In the genomic region with DNA sequence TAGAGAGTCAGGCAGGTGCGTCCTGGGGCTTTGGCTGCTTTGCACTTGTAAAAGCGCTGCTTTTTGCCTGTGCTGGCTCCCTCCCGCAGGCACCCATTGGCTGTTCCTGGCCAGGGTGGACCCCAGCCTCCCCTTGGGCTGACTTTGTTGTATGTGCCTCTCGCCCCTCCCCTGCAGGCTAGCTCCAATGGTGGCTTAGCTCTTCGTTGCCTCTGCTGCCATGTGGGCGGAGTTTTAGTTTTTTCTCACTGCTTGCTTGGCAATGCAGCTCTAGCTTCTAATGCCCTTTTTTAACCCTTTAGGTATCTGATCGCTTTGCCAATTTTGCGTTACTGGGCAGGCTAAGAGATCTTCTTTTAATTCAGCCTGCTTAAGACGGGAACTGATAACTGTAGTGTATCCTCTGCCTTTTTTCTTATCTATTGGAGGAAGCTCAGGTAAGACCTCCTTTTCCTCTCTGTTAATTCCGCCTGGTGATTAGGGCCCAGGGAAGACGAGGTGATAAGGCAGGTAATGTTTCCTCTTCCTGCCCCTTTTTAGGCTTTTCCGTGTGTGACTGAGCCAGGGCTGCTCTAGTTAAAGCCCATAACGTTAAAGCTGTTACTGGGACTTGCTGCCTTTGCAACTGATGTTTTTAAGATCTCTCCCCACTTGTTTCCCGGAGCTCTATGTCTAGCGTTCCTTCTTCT, we compare ENCODE assay signal across 8 cellular contexts. TPM values are rescaled to one million over a fixed set of nuclear protein-coding genes. Genes with fewer than 3 reads are reported as not detected.
DNase-seq lines count a peak whose midpoint lies in the region; ATAC-seq, FAIRE-seq and TF ChIP-seq lines count a peak whose summit lies in the region.

No MANE protein-coding gene starts in this region.

- H3K14ac ChIP-seq in H9 (ENCODE audit: insufficient read depth, low read length): no peak overlapping the region; the same call in 1 of the 2 replicates

- H3K9ac ChIP-seq in H9 (ENCODE audit: extremely low read depth, insufficient read length, low read length): peak overlapping the region; percentile 38

- H2BK5ac ChIP-seq in H9 (ENCODE audit: insufficient read length, low read length): no peak overlapping the region

- H2BK20ac ChIP-seq in H9 (ENCODE audit: low read depth, low read length, poor library complexity, severe bottlenecking): no peak overlapping the region

- H3K27me3 ChIP-seq in H9 (ENCODE audit: insufficient read depth, low read length) (no peaks in the 10 kb centered on the region), aorta (ENCODE audit: control insufficient read depth in 1 of 2, insufficient read depth in 2 of 2, low read length in 1 of 2) (peaks cover 0 to 2% of the 10 kb centered on the region in 2 donors)

- H2BK15ac ChIP-seq in H9 (ENCODE audit: low read depth, low read length): no peak overlapping the region

- CTCF ChIA-PET in A549 (lab: Yijun Ruan, JAX): interaction anchor here (1.4 to 1.5 kb wide), 2 partner anchors 9 to 738 kb away, joined by 3 read pairs; a partner anchor contains a TSS
- CTCF ChIA-PET in T-cell (lab: Charles Lee): interaction anchor here in 1 of 2 donors (0.6 kb wide), 1 partner anchor 1128 kb away, joined by 4 read pairs; no protein-coding TSS in a partner anchor

- TF ChIP-seq EP300 in A549 (IDR thresholded peaks at IDR 0.05): no peak

- TF ChIP-seq POLR2A in A549 (IDR thresholded peaks at IDR 0.05; ENCODE audit: low read length): no peak

- H3K9me3 ChIP-seq in A549 (no peaks in the 10 kb centered on the region), H9 (ENCODE audit: control insufficient read depth, low read depth, low read length) (no peaks in the 10 kb centered on the region), aorta (ENCODE audit: control insufficient read depth, low read length) (no peaks in the 10 kb centered on the region)

- H3K4me1 Mint-ChIP-seq in H9 (peaks cover 51 to 53% of the 10 kb centered on the region in 2 experiments), T-cell (peaks cover 22 to 29% (median 27%) of the 10 kb centered on the region in 3 donors)

- H2BK120ac ChIP-seq in H9 (ENCODE audit: low read depth, low read length, poor library complexity, severe bottlenecking): no peak overlapping the region

- H2AFZ ChIP-seq in H9 (ENCODE audit: low read length): peak overlapping the region; percentile 35

- DNase-seq in A549 (ENCODE audit: low read depth in 1 of 2, low spot score in 1 of 2): no peak
- peak; percentile 99 for DNase-seq in H9
- DNase-seq in T-cell: peak in 28 of 34 experiments; percentile 0 to 58 (median 17)
- peak; percentile 58 for DNase-seq in kidney tubule cell (ENCODE audit: low spot score)
- DNase-seq in aorta: no peak
- DNase-seq in LoVo (ENCODE audit: low spot score): no peak
- DNase-seq in GM19240 (ENCODE audit: insufficient read length, low spot score): no peak
- no peak for DNase-seq in GM19238 (ENCODE audit: insufficient read length, low spot score)

- no peaks in the 10 kb centered on the region for H3K36me3 ChIP-seq in aorta (ENCODE audit: control insufficient read depth in 1 of 2, insufficient read depth in 2 of 2, low read length in 1 of 2)

- no peaks in the 10 kb centered on the region for H3K23me2 ChIP-seq in H9 (ENCODE audit: insufficient read length, low read depth, low read length, poor library complexity, severe bottlenecking)

- WGBS in A549 (ENCODE audit: missing lambda C conversion rate): 29% methylated on average over 15 of the region's 15 CpGs
- WGBS in H9 (ENCODE audit: extremely low coverage, insufficient read length, low lambda C conversion rate): no CpG with 5 or more reads among the region's 15 CpGs
- 3 to 7% methylated on average over 15 of the region's 15 CpGs for WGBS in aorta, 2 donors

- H3K4me3 Mint-ChIP-seq in H9: peak overlapping the region; percentile 76 to 83
- peak overlapping the region; percentile 10 to 80 (median 61) for H3K4me3 Mint-ChIP-seq in T-cell

- no peaks in the 10 kb centered on the region for H4K20me1 ChIP-seq in H9 (ENCODE audit: control insufficient read depth, insufficient read depth, insufficient read length)

- no peak for TF ChIP-seq RAD21 in A549 (conservative IDR thresholded peaks at IDR 0.05 in 1 of 2, IDR thresholded peaks at IDR 0.05 in 1 of 2)

- ATAC-seq in A549 (peak in 1 of 2 experiments; percentile 67; a peak in 3 of 6 replicates), T-cell (replicated peaks in 1 of 4) (peak in 3 of 4 experiments; percentile 59 to 96 (median 62)), aorta (ENCODE audit: low FRiP score) (peak; percentile 62)

- H3K4ac ChIP-seq in H9 (ENCODE audit: low read depth, low read length): no peak overlapping the region

- H3K23ac ChIP-seq in H9 (ENCODE audit: insufficient read length, low read depth, low read length): no peak overlapping the region

- H3K79me2 ChIP-seq in H9 (ENCODE audit: insufficient read depth, low read length): no peaks in the 10 kb centered on the region

- H3K4me2 ChIP-seq in A549 (0 out of 3 replicates have a peak overlapping the region, but pooled peaks have one; percentile 12), H9 (ENCODE audit: insufficient read depth, insufficient read length, low read length) (peak overlapping the region; percentile 59)

- TF ChIP-seq CTCF in A549 (IDR thresholded peaks at IDR 0.05) (no peak), H9 (conservative IDR thresholded peaks at IDR 0.05) (no peak)

- H3K4me3 ChIP-seq in A549: no peak overlapping the region
- H3K4me3 ChIP-seq in aorta (ENCODE audit: low read length in 2 of 2): no peak overlapping the region

- H3K27ac ChIP-seq in A549 (no peak overlapping the region), H9 (ENCODE audit: insufficient read length, low read depth, low read length) (no peak overlapping the region), aorta (ENCODE audit: low read depth in 1 of 2, low read length in 2 of 2) (no peak overlapping the region)

- H3K4me1 ChIP-seq in A549 (peaks cover 9% of the 10 kb centered on the region; the same call in 1 of the 3 replicates), H9 (ENCODE audit: insufficient read depth, low read length) (peaks cover 2% of the 10 kb centered on the region; the same call in 1 of the 2 replicates), aorta (ENCODE audit: control insufficient read depth in 1 of 2, insufficient read depth in 2 of 2, low read length in 2 of 2) (peaks cover 0 to 2% of the 10 kb centered on the region in 2 donors)

- H2BK12ac ChIP-seq in H9 (ENCODE audit: insufficient read length, low read depth, low read length): no peak overlapping the region

- H3T11ph ChIP-seq in H9 (ENCODE audit: low read length): no peak overlapping the region

- H3K36me3 Mint-ChIP-seq in H9 (ENCODE audit: insufficient read depth in 1 of 3, low read depth in 3 of 3): no peaks in the 10 kb centered on the region
- no peaks in the 10 kb centered on the region for H3K36me3 Mint-ChIP-seq in T-cell

- no peak overlapping the region for H4K91ac ChIP-seq in H9 (ENCODE audit: insufficient read length, low read depth, low read length)

- H3K27me3 Mint-ChIP-seq in H9 (ENCODE audit: low read depth) (no peaks in the 10 kb centered on the region), T-cell (peaks cover 6 to 21% of the 10 kb centered on the region in 2 donors)

- no peak overlapping the region for H2AK5ac ChIP-seq in H9 (ENCODE audit: insufficient read length, low read length)

- H4K8ac ChIP-seq in H9 (replicated peaks; ENCODE audit: insufficient read length, low read depth, low read length): no peak overlapping the region

- H3K56ac ChIP-seq in H9 (ENCODE audit: insufficient read length, low read depth, low read length): no peak overlapping the region

- no peak overlapping the region for H4K5ac ChIP-seq in H9 (ENCODE audit: insufficient read length, low read depth, low read length)

- intact Hi-C loops in aorta (cut with DNase I): no loop called here

- no peaks in the 10 kb centered on the region for H3K9me3 Mint-ChIP-seq in H9
- H3K9me3 Mint-ChIP-seq in T-cell: no peaks in the 10 kb centered on the region

- H3K27ac Mint-ChIP-seq in H9 (peak overlapping the region; percentile 50 to 94 (median 82); a peak in 6 of 7 replicates), T-cell (peak overlapping the region in 1 of 2 donors; percentile 31)

- peak overlapping the region; percentile 44 for H3K18ac ChIP-seq in H9 (ENCODE audit: insufficient read length, low read depth, low read length)

- POLR2A ChIA-PET in A549 (lab: Yijun Ruan, JAX): no interaction called here
- POLR2A ChIA-PET in T-cell (lab: Charles Lee): no interaction called here

- no peak for FAIRE-seq in A549 (lab: Jason Lieb, UNC)

- no peaks in the 10 kb centered on the region for H3K79me1 ChIP-seq in H9 (ENCODE audit: insufficient read depth, low read depth, low read length, poor library complexity, severe bottlenecking)

TF ChIP-seq in A549, 52 proteins besides CTCF, POLR2A, EP300 and RAD21 (continues in another document):
- TF ChIP-seq, protein P1, sequence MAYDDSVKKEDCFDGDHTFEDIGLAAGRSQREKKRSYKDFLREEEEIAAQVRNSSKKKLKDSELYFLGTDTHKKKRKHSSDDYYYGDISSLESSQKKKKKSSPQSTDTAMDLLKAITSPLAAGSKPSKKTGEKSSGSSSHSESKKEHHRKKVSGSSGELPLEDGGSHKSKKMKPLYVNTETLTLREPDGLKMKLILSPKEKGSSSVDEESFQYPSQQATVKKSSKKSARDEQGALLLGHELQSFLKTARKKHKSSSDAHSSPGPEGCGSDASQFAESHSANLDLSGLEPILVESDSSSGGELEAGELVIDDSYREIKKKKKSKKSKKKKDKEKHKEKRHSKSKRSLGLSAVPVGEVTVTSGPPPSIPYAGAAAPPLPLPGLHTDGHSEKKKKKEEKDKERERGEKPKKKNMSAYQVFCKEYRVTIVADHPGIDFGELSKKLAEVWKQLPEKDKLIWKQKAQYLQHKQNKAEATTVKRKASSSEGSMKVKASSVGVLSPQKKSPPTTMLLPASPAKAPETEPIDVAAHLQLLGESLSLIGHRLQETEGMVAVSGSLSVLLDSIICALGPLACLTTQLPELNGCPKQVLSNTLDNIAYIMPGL (CRISPR knock-in tag; IDR thresholded peaks at IDR 0.05; ENCODE audit: borderline replicate concordance): no peak
- TF ChIP-seq, protein P2, sequence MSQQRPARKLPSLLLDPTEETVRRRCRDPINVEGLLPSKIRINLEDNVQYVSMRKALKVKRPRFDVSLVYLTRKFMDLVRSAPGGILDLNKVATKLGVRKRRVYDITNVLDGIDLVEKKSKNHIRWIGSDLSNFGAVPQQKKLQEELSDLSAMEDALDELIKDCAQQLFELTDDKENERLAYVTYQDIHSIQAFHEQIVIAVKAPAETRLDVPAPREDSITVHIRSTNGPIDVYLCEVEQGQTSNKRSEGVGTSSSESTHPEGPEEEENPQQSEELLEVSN (IDR thresholded peaks at IDR 0.05; ENCODE audit: borderline replicate concordance, low read depth): no peak
- TF ChIP-seq ZC3H11A (IDR thresholded peaks at IDR 0.05): no peak
- TF ChIP-seq SMC3 (IDR thresholded peaks at IDR 0.05): no peak

RNA-seq across cellular contexts. Expression of a gene that starts 11.8 kb away (rescaled TPM):
- polyA plus RNA-seq in A549 (2011; rRNA removed) (0.10 and 0.13 TPM in 2 replicates), A549 (2017; fragmentation: RNase III; extraction: RNeasy Plus Mini Kit Qiagen cat#74134 plus additional on column Dnase treatment) (0.14 to 0.24 TPM in 2 of 3 replicates, not detected in the other), aorta (not detected)
- polyA plus RNA-seq in A549 (2012; cell fraction: cytosol; rRNA removed): 0.07 TPM in 1 of 2 replicates, not detected in the other
- 0.08 TPM in 1 of 2 replicates, not detected in the other for polyA plus RNA-seq in A549 (2012; cell fraction: nucleus; rRNA removed)
- not detected in 2 replicates for polyA minus RNA-seq in A549 (2011; rRNA and poly(A)+ RNA removed)
- total RNA-seq in H9 (2021) (2.1 and 2.8 TPM in 2 replicates), T-cell (under 1 TPM in 1 of 5 donors, not detected in 4; 0.51 TPM), aorta (not detected)

Comparison
In these comparisons a context has a peak if more than half of its experiments do, and no peak if none do; other contexts are left out.
1. DNase-seq: peak in H9 (single experiment), T-cell (28 of 34) and kidney tubule cell (single experiment); none in A549 (0 of 2), aorta (0 of 2), LoVo (single experiment), GM19240 (single experiment) and GM19238 (single experiment).